In the genomic region with DNA sequence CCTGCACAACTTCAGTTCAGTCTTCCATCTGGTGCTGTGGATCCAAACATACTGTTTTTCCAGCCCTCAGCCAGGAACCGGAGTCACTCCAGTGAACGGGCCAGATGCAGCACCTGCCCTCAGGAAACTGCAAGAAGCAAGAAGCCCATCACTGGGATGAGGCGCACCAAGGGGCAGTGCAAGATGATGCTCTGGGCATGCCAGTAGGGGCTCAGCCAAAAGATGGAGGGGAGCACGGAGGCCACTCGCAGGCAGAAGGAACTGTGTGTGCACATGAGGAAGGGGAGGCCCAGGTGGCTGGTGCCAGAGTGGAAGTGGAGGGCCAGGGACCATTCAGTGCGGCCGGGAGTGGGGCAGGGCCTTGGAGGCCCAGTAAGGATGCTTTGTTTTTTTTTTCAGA, we compare ENCODE assay signal across 14 cellular contexts.
DNase-seq lines count a peak whose midpoint lies in the region; ATAC-seq, FAIRE-seq and TF ChIP-seq lines count a peak whose summit lies in the region.
"Had no signal": no experiment of that assay in that cellular context is flagged by ENCODE, and none has a peak within 500 bp of the region (broad histone marks: within the 10 kb centered on the region; RNA-seq: fewer than 3 reads in every experiment).

No MANE protein-coding gene starts in this region.

- H3K9me2 ChIP-seq in GM23248 (ENCODE audit: insufficient read depth) (no peaks in the 10 kb centered on the region), hepatocyte (replicated peaks; ENCODE audit: insufficient read depth) (no peaks in the 10 kb centered on the region)

- TF ChIP-seq POLR2A in A549 (IDR thresholded peaks at IDR 0.05; ENCODE audit: low read length), result no peak

- H3K27ac ChIP-seq in A549 (peak overlapping the region; percentile 49 to 83; a peak in 5 of 6 replicates), GM23248 (peak overlapping the region; percentile 60), mesenchymal stem cell (ENCODE audit: low read length, poor library complexity, severe bottlenecking) (peak overlapping the region; percentile 60), hepatocyte (no peak overlapping the region)

- no peaks in the 10 kb centered on the region for H3K27me3 ChIP-seq in GM23248 (replicated peaks; ENCODE audit: insufficient read depth)
- H3K27me3 ChIP-seq in mesenchymal stem cell (ENCODE audit: control insufficient read depth in 1 of 2, insufficient read depth in 1 of 2, low read length in 2 of 2), result peaks cover 0 to 9% of the 10 kb centered on the region in 2 experiments
- H3K27me3 ChIP-seq in hepatocyte, result no peaks in the 10 kb centered on the region

- no peak overlapping the region for H3K23ac ChIP-seq in mesenchymal stem cell (ENCODE audit: low read length in 2 of 2)

- H3K4me1 Mint-ChIP-seq in activated T-helper 17 cell treated with anti-CD3 and anti-CD28 coated beads, Interleukin-2, amount 50 U/mL, for 72 hours, result peaks cover 5% of the 10 kb centered on the region

- peak overlapping the region; percentile 66 for H3K27ac Mint-ChIP-seq in activated T-helper 17 cell treated with anti-CD3 and anti-CD28 coated beads, Interleukin-2, amount 50 U/mL, for 72 hours
- H3K27ac Mint-ChIP-seq: CD8-positive, alpha-beta T cell had no signal

- 96% methylated on average over 6 of the region's 7 CpGs for WGBS in A549 (ENCODE audit: missing lambda C conversion rate)
- 92 to 98% methylated on average over 6 to 7 of the region's 7 CpGs for WGBS in GM23248 (ENCODE audit: low coverage in 1 of 2, low lambda C conversion rate in 2 of 2, missing lambda C conversion rate in 2 of 2), 2 experiments
- WGBS in mesenchymal stem cell, result 94% methylated on average over 5 of the region's 7 CpGs
- WGBS in hepatocyte (ENCODE audit: low lambda C conversion rate, missing lambda C conversion rate), result 92% methylated on average over 7 of the region's 7 CpGs

- H3K4me3 Mint-ChIP-seq in activated T-helper 17 cell treated with anti-CD3 and anti-CD28 coated beads, Interleukin-2, amount 50 U/mL, for 72 hours, result no peak overlapping the region
- H3K4me3 Mint-ChIP-seq: CD8-positive, alpha-beta T cell had no signal

- H2BK5ac ChIP-seq in mesenchymal stem cell (ENCODE audit: low read depth, low read length, poor library complexity, severe bottlenecking), result no peak overlapping the region

- H3K4ac ChIP-seq in mesenchymal stem cell (ENCODE audit: low read depth in 1 of 2, low read length in 2 of 2), result no peak overlapping the region

- H2AK5ac ChIP-seq in mesenchymal stem cell (ENCODE audit: low read length, severe bottlenecking), result no peak overlapping the region

- H2BK12ac ChIP-seq in mesenchymal stem cell (ENCODE audit: low read length in 2 of 2), result peak overlapping the region; percentile 17 to 98

- DNase-seq in A549 (ENCODE audit: low read depth in 1 of 2, low spot score in 1 of 2) (no peak), GM23248 (no peak), mesenchymal stem cell (no peak), hepatocyte (ENCODE audit: low spot score) (no peak)
- no peak for DNase-seq in activated effector memory CD4-positive, alpha-beta T cell treated with Interleukin-2 at 50 U/mL for 16 hours
- DNase-seq: GDM1, NCI-H1930, NCI-H2171 treated with DMSO at 0.1 percent for 48 hours, NCI-H774 had no signal

- in situ Hi-C loops in GM23248 (cut with MboI), result no loop called here

- H3K18ac ChIP-seq in mesenchymal stem cell (ENCODE audit: low read depth in 1 of 2, low read length in 2 of 2), result peak overlapping the region; percentile 75 to 85

- no peaks in the 10 kb centered on the region for H3K79me1 ChIP-seq in mesenchymal stem cell (replicated peaks; ENCODE audit: low read length, poor library complexity, severe bottlenecking)

- CTCF ChIA-PET in A549 (lab: Yijun Ruan, JAX), result interaction anchor here (1.1 to 1.8 kb wide), 3 partner anchors 161 to 386 kb away, joined by 3 to 6 read pairs (median 5); a partner anchor contains a TSS

- H3K4me3 ChIP-seq in A549, result no peak overlapping the region
- H3K4me3 ChIP-seq in GM23248, result no peak overlapping the region
- no peak overlapping the region for H3K4me3 ChIP-seq in mesenchymal stem cell (ENCODE audit: insufficient read depth in 1 of 2, low read depth in 1 of 2, low read length in 2 of 2)
- H3K4me3 ChIP-seq in hepatocyte, result no peak overlapping the region

- no peak overlapping the region for H4K8ac ChIP-seq in mesenchymal stem cell (ENCODE audit: low read length)

- H2BK120ac ChIP-seq in mesenchymal stem cell (ENCODE audit: low read depth, low read length), result peak overlapping the region; percentile 49

- peak overlapping the region; percentile 86 for H4K91ac ChIP-seq in mesenchymal stem cell (ENCODE audit: low read length)

- H3K14ac ChIP-seq in mesenchymal stem cell (ENCODE audit: low read length in 2 of 2), result no peak overlapping the region

- TF ChIP-seq CTCF in A549 (IDR thresholded peaks at IDR 0.05) (no peak), hepatocyte (IDR thresholded peaks at IDR 0.05; ENCODE audit: poor library complexity) (no peak)

- H3K4me2 ChIP-seq in A549, result peak overlapping the region; percentile 59
- no peak overlapping the region for H3K4me2 ChIP-seq in GM23248 (ENCODE audit: unreplicated experiment)
- H3K4me2 ChIP-seq in mesenchymal stem cell (ENCODE audit: low read length, poor library complexity, severe bottlenecking), result no peak overlapping the region
- no peak overlapping the region for H3K4me2 ChIP-seq in hepatocyte

- H3K9me3 Mint-ChIP-seq in activated T-helper 17 cell treated with anti-CD3 and anti-CD28 coated beads, Interleukin-2, amount 50 U/mL, for 72 hours, result no peaks in the 10 kb centered on the region
- H3K9me3 Mint-ChIP-seq: CD8-positive, alpha-beta T cell had no signal

- FAIRE-seq in A549 (lab: Jason Lieb, UNC), result no peak
- FAIRE-seq: HepG2 had no signal

- H3K4me1 ChIP-seq in A549 (peaks cover 25% of the 10 kb centered on the region), GM23248 (ENCODE audit: insufficient read depth) (peaks cover 31% of the 10 kb centered on the region), mesenchymal stem cell (ENCODE audit: control insufficient read depth, insufficient read depth, low read depth, low read length) (peaks cover 22% of the 10 kb centered on the region), hepatocyte (ENCODE audit: insufficient read depth) (no peaks in the 10 kb centered on the region)

- no peaks in the 10 kb centered on the region for H3K36me3 Mint-ChIP-seq in activated T-helper 17 cell treated with anti-CD3 and anti-CD28 coated beads, Interleukin-2, amount 50 U/mL, for 72 hours (ENCODE audit: low read depth)
- H3K36me3 Mint-ChIP-seq: CD8-positive, alpha-beta T cell had no signal

- 0 out of 2 replicates have a peak, but pooled peaks cover 5% of the 10 kb centered on the region for H3F3A ChIP-seq in GM23248 (ENCODE audit: insufficient read depth)

- H3K36me3 ChIP-seq in GM23248 (ENCODE audit: low read depth) (no peaks in the 10 kb centered on the region), mesenchymal stem cell (ENCODE audit: control insufficient read depth in 1 of 2, insufficient read depth in 2 of 2, low read depth in 1 of 2, low read length in 2 of 2) (no peaks in the 10 kb centered on the region), hepatocyte (replicated peaks; ENCODE audit: insufficient read depth, low read depth) (no peaks in the 10 kb centered on the region)

- H3K79me2 ChIP-seq in GM23248 (ENCODE audit: insufficient read depth), result no peaks in the 10 kb centered on the region
- no peaks in the 10 kb centered on the region for H3K79me2 ChIP-seq in hepatocyte

- H3K9ac ChIP-seq in GM23248 (no peak overlapping the region), mesenchymal stem cell (ENCODE audit: low read length) (no peak overlapping the region)

- no peaks in the 10 kb centered on the region for H3K27me3 Mint-ChIP-seq in activated T-helper 17 cell treated with anti-CD3 and anti-CD28 coated beads, Interleukin-2, amount 50 U/mL, for 72 hours

- POLR2A ChIA-PET in A549 (lab: Yijun Ruan, JAX), result interaction anchor here (1.5 to 1.9 kb wide), 2 partner anchors 160 to 163 kb away, joined by 4 to 5 read pairs; no protein-coding TSS in a partner anchor

- TF ChIP-seq RAD21 in A549 (conservative IDR thresholded peaks at IDR 0.05 in 1 of 2, IDR thresholded peaks at IDR 0.05 in 1 of 2), result no peak

- ATAC-seq in A549, result no peak
- no peak for ATAC-seq in activated T-helper 17 cell treated with anti-CD3 and anti-CD28 coated beads, Interleukin-2, amount 50 U/mL, for 72 hours (replicated peaks)
- no peak for ATAC-seq in GM19328 (IDR thresholded peaks at IDR 0.05; ENCODE audit: unreplicated experiment)
- ATAC-seq in HG03280 (IDR thresholded peaks at IDR 0.05; ENCODE audit: unreplicated experiment), result no peak
- ATAC-seq: CD8-positive, alpha-beta T cell had no signal

- H2AFZ ChIP-seq in GM23248, result no peak overlapping the region
- no peak overlapping the region for H2AFZ ChIP-seq in mesenchymal stem cell (ENCODE audit: low read depth, low read length)
- H2AFZ ChIP-seq in hepatocyte, result no peak overlapping the region

- TF ChIP-seq EP300 in A549 (IDR thresholded peaks at IDR 0.05), result no peak

- H3K9me3 ChIP-seq in A549, result no peaks in the 10 kb centered on the region
- no peaks in the 10 kb centered on the region for H3K9me3 ChIP-seq in GM23248 (ENCODE audit: low read depth)
- H3K9me3 ChIP-seq in mesenchymal stem cell (ENCODE audit: control insufficient read depth, low read length), result no peaks in the 10 kb centered on the region
- H3K9me3 ChIP-seq in hepatocyte (ENCODE audit: low read depth), result no peaks in the 10 kb centered on the region

- H4K20me1 ChIP-seq in GM23248 (ENCODE audit: insufficient read depth), result no peaks in the 10 kb centered on the region
- H4K20me1 ChIP-seq in hepatocyte (ENCODE audit: insufficient read depth, poor library complexity, severe bottlenecking), result no peaks in the 10 kb centered on the region

- H2BK15ac ChIP-seq in mesenchymal stem cell (ENCODE audit: low read depth, poor library complexity, severe bottlenecking), result no peak overlapping the region

TF ChIP-seq in A549, 52 proteins besides CTCF, POLR2A, EP300 and RAD21 (continues in another document):
- TF ChIP-seq CHD4 (IDR thresholded peaks at IDR 0.05; ENCODE audit: borderline replicate concordance) (no peak), NPAS2 (CRISPR knock-in tag; IDR thresholded peaks at IDR 0.05; ENCODE audit: borderline replicate concordance) (no peak), HOXB5 (CRISPR knock-in tag; IDR thresholded peaks at IDR 0.05) (no peak)
- TF ChIP-seq, protein P1, sequence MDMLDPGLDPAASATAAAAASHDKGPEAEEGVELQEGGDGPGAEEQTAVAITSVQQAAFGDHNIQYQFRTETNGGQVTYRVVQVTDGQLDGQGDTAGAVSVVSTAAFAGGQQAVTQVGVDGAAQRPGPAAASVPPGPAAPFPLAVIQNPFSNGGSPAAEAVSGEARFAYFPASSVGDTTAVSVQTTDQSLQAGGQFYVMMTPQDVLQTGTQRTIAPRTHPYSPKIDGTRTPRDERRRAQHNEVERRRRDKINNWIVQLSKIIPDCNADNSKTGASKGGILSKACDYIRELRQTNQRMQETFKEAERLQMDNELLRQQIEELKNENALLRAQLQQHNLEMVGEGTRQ (IDR thresholded peaks at IDR 0.05), result no peak
